Comparison of ENCODE assay signal across 8 cellular contexts in the genomic region with DNA sequence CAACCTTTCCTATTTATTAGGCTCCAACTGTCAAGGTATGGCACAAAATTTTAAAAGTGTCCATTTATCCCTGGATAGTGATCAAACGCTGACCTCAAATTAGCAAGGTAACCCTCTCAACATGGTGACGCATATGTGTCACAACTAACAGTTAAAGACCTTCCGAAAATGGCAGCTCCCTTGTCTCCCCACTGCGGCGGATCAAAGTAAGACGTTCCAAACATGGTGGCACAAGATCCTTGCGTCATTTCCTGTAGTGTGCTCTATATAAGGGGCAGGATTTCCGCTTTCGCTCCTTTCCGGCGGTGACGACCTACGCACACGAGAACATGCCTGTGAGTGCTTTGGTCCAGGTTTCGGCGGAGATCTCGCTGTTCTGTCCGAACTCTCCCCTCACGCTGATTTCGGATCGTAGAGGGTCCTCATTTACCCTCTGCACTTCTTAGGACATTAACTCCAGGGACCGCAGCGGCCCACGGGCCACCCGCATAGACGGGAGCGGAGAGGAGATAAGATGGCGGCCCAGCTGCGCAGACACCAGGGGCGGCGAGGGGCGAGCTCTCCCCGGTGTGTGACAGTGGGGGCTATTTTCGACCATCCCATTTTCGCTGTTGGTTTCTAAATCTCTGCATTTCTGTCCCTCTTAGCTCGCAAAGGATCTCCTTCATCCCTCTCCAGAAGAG. TPM values are rescaled to one million over a fixed set of nuclear protein-coding genes. Genes with fewer than 3 reads are reported as not detected.
DNase-seq lines count a peak whose midpoint lies in the region; ATAC-seq and TF ChIP-seq lines count a peak whose summit lies in the region.

A gene (plus strand): TSS at position 295 of the 683 bp plus-strand sequence. CDS start 35 bp downstream, at position 330.

- ATAC-seq in HG02571 (IDR thresholded peaks at IDR 0.05; ENCODE audit: unreplicated experiment) = peak; percentile 64
- peak; percentile 88 to 91 for ATAC-seq in activated naive CD4-positive, alpha-beta T cell treated with anti-CD3 and anti-CD28 coated beads, Interleukin-2, amount 50 U/mL, for 72 hours

- intact Hi-C loops in testis (cut with DNase I; ENCODE audit: low total_unique reads) = no loop called here

- H3K27me3 ChIP-seq in testis = no peaks in the 10 kb centered on the region

- peak in 1 of 3 experiments; percentile 27 for TF ChIP-seq CTCF in testis (IDR thresholded peaks at IDR 0.05)

- DNase-seq in GM04503 (ENCODE audit: low read depth) (peak; percentile 87), NCI-H1092 treated with DMSO at 0.1 percent for 48 hours (lab: John Stamatoyannopoulos, UW) (peak; percentile 99), SKM-1 (lab: John Stamatoyannopoulos, UW; ENCODE audit: unreplicated experiment) (peak; percentile 100), glomerular endothelial cell (ENCODE audit: extremely low read depth, low read depth, low spot score) (peak; percentile 96), occipital lobe (lab: John Stamatoyannopoulos, UW) (peak; percentile 84), testis (peak; percentile 95)
- DNase-seq in activated naive CD4-positive, alpha-beta T cell treated with anti-CD3 and anti-CD28 coated beads, Interleukin-2, amount 50 U/mL, for 72 hours (ENCODE audit: low spot score in 2 of 2) = peak; percentile 85 to 90

- H3K36me3 ChIP-seq in testis (ENCODE audit: low read depth, missing control alignments) = no peaks in the 10 kb centered on the region

- peak within 1 kb of the TSS; percentile 82 to 95 for H3K4me3 ChIP-seq in testis

- H3K9me3 ChIP-seq in testis = no peaks in the 10 kb centered on the region

- H3K4me1 ChIP-seq in testis = peaks cover 21% of the 10 kb centered on the region

- peaks cover 3 to 8% of the 10 kb centered on the region in 2 donors for H3K9me3 Mint-ChIP-seq in activated naive CD4-positive, alpha-beta T cell treated with anti-CD3 and anti-CD28 coated beads, Interleukin-2, amount 50 U/mL, for 72 hours

- TF ChIP-seq POLR2A in testis (IDR thresholded peaks at IDR 0.05) = peak; percentile 84

- peak within 1 kb of the TSS; percentile 95 to 98 for H3K27ac ChIP-seq in testis

- H3K27ac Mint-ChIP-seq in activated naive CD4-positive, alpha-beta T cell treated with anti-CD3 and anti-CD28 coated beads, Interleukin-2, amount 50 U/mL, for 72 hours = peak within 1 kb of the TSS; percentile 97

- H3K36me3 Mint-ChIP-seq in activated naive CD4-positive, alpha-beta T cell treated with anti-CD3 and anti-CD28 coated beads, Interleukin-2, amount 50 U/mL, for 72 hours = peaks cover 35 to 45% of the 10 kb centered on the region in 2 donors

- WGBS in testis, 2 donors = 0% methylated on average over 36 of the region's 36 CpGs

RNA-seq across cellular contexts. Expression of the gene that starts here (rescaled TPM):
- total RNA-seq in activated naive CD4-positive, alpha-beta T cell treated with anti-CD3 and anti-CD28 coated beads, Interleukin-2, amount 50 U/mL, for 72 hours = 1,000 to 10,000 TPM; 1,375 to 1,502 TPM
- total RNA-seq in glomerular endothelial cell (1,011 and 1,806 TPM in 2 replicates), occipital lobe (2,161 TPM), testis (1,000 to 10,000 TPM in 1 of 2 donors, 100 to 1,000 TPM in 1; 779 to 1,544 TPM)
- 3,589 TPM for polyA plus RNA-seq in testis (ENCODE audit: insufficient read depth, low read depth, low replicate concordance)

Comparison
In these comparisons a context has a peak if more than half of its experiments do, and no peak if none do; other contexts are left out.
1. Peak in every context shown above with its lines: DNase-seq, ATAC-seq, H3K4me3 ChIP-seq and H3K27ac ChIP-seq.